8 cellular contexts compared by ENCODE assay signal in genomic region chr12:49740930-49741881, GRCh38. TPM values are rescaled to one million over a fixed set of nuclear protein-coding genes. Genes with fewer than 3 reads are reported as not detected.
DNase-seq lines count a peak whose midpoint lies in the region; ATAC-seq lines count a peak whose summit lies in the region.

Gene TMBIM6, plus strand, starts transcription at chr12:49741557. Its CDS starts 10,937 bp downstream, at chr12:49752494.

- ATAC-seq in GM19468 (IDR thresholded peaks at IDR 0.05; ENCODE audit: extremely low read depth, unreplicated experiment), result peak; percentile 93
- peak; percentile 80 for ATAC-seq in effector memory CD8-positive, alpha-beta T cell (replicated peaks)
- ATAC-seq in memory B cell (ENCODE audit: low read depth), result peak; percentile 84

- H3K4me1 Mint-ChIP-seq in effector memory CD8-positive, alpha-beta T cell (ENCODE audit: low read depth in 2 of 2), result peaks cover 34 to 41% of the 10 kb centered on the region in 2 donors
- peaks cover 21% of the 10 kb centered on the region for H3K4me1 Mint-ChIP-seq in memory B cell

- H3K27me3 Mint-ChIP-seq in effector memory CD8-positive, alpha-beta T cell, result no peaks in the 10 kb centered on the region
- H3K27me3 Mint-ChIP-seq in memory B cell, result no peaks in the 10 kb centered on the region

- peaks cover 32% of the 10 kb centered on the region for H3K36me3 Mint-ChIP-seq in effector memory CD8-positive, alpha-beta T cell (ENCODE audit: insufficient read depth)
- peaks cover 7% of the 10 kb centered on the region for H3K36me3 Mint-ChIP-seq in memory B cell

- peak within 1 kb of the TSS; percentile 80 to 83 for H3K4me3 Mint-ChIP-seq in effector memory CD8-positive, alpha-beta T cell
- H3K4me3 Mint-ChIP-seq in memory B cell, result peak within 1 kb of the TSS; percentile 92

- H3K9me3 Mint-ChIP-seq in effector memory CD8-positive, alpha-beta T cell, result no peaks in the 10 kb centered on the region
- no peaks in the 10 kb centered on the region for H3K9me3 Mint-ChIP-seq in memory B cell

- DNase-seq in COLO668 (lab: John Stamatoyannopoulos, UW; ENCODE audit: unreplicated experiment) (peak; percentile 95), HT-29 (ENCODE audit: low spot score) (peak; percentile 99), NOMO-1 (lab: John Stamatoyannopoulos, UW; ENCODE audit: unreplicated experiment in 2 of 2) (peak; percentile 99 to 100), memory B cell (ENCODE audit: low spot score in 2 of 2) (peak; percentile 94 to 97)
- DNase-seq in activated CD8-positive, alpha-beta memory T cell treated with anti-CD3 and anti-CD28 coated beads for 4 hours (ENCODE audit: low read depth in 2 of 2), result peak; percentile 96 to 99
- peak; percentile 97 to 99 (median 97) for DNase-seq in effector memory CD8-positive, alpha-beta T cell
- DNase-seq in stimulated activated CD8-positive, alpha-beta memory T cell treated with anti-CD3 and anti-CD28 coated beads, Interleukin-12 subunit alpha, Interleukin-12 subunit beta, amount 100 ng/mL, for 4 hours (ENCODE audit: low read depth), result peak; percentile 95

- peak within 1 kb of the TSS; percentile 93 to 95 for H3K27ac Mint-ChIP-seq in effector memory CD8-positive, alpha-beta T cell
- H3K27ac Mint-ChIP-seq in memory B cell, result peak within 1 kb of the TSS; percentile 95

RNA-seq across cellular contexts. Expression of gene TMBIM6, which starts in this region (rescaled TPM):
- 409 and 478 TPM in 2 replicates for total RNA-seq in HT-29 (2014; rRNA removed; shearing (Covaris generic))

Comparison
In these comparisons a context has a peak if more than half of its experiments do, and no peak if none do; other contexts are left out.
1. Peak in every context shown above with its lines: DNase-seq and ATAC-seq.